Comparison of ENCODE assay signal across 8 cellular contexts in the genomic region with DNA sequence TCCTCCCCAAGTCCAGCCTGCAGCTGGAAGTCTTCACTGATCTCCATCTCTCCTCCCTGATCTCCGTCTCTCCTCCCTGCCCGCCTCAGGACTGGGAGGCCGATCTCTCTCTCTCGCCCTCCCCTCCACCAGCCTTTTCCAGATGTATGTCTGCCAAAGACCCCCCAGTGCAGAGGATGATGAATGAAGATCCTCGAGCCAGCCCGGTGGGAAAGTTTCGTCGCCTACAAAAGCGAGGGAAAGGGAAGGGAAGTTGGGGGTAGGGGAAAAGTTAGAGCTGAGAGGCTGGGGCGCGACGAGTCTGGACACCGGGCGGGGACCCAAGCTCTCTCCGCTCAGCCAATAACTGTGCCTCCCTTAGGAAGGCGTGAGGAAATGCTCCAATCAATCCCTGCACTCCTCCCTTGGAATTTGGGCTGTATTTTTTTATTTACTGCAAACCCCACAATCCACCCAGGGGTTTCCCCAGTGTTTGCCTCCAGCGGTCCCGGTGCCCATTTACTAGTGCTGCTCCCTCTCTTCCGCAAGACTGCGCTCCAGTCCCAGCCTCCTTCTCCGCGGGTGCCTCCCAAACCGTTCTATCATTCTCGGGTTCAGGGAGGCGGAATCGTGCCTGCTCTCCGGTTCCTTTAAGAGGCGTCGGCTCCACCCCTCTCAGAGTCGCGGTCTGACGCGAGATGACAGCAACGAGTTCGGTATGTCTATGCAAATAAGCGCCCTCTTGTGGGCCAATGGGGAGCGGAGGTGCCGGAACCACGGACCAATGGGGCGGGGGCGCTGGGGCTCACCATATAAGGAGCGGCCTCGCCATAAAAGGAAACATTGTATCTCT. TPM values are rescaled to one million over a fixed set of nuclear protein-coding genes. Genes with fewer than 3 reads are reported as not detected.
DNase-seq lines count a peak whose midpoint lies in the region; ATAC-seq, FAIRE-seq and TF ChIP-seq lines count a peak whose summit lies in the region.

A gene (plus strand): TSS at position 818 of the 832 bp plus-strand sequence. CDS start 388 bp downstream, outside the sequence.

- no peak for TF ChIP-seq CTCF in nephron progenitor cell (IDR thresholded peaks at IDR 0.05)

- H3K36me3 Mint-ChIP-seq in nephron progenitor cell (ENCODE audit: low read depth) = peaks cover 7% of the 10 kb centered on the region

- TF ChIP-seq POLR2A in H54 (IDR thresholded peaks at IDR 0.05; ENCODE audit: low read depth, low read length) = no peak; the same call in 1 of the 2 replicates

- peak within 1 kb of the TSS; percentile 94 for H3K4me3 Mint-ChIP-seq in nephron progenitor cell
- peak within 1 kb of the TSS; percentile 91 to 95 for H3K4me3 Mint-ChIP-seq in stimulated activated naive CD8-positive, alpha-beta T cell treated with anti-CD3 and anti-CD28 coated beads, Interleukin-15, amount 100 ng/mL, for 72 hours

- ATAC-seq in stimulated activated naive CD8-positive, alpha-beta T cell treated with anti-CD3 and anti-CD28 coated beads, Interleukin-15, amount 100 ng/mL, for 72 hours = peak; percentile 80

- peak; percentile 66 for FAIRE-seq in H54 (lab: Jason Lieb, UNC)

- no peaks in the 10 kb centered on the region for H3K9me3 Mint-ChIP-seq in nephron progenitor cell
- no peaks in the 10 kb centered on the region for H3K9me3 Mint-ChIP-seq in stimulated activated naive CD8-positive, alpha-beta T cell treated with anti-CD3 and anti-CD28 coated beads, Interleukin-15, amount 100 ng/mL, for 72 hours

- peaks cover 4% of the 10 kb centered on the region for H3K27me3 Mint-ChIP-seq in nephron progenitor cell (ENCODE audit: low read depth, poor library complexity)
- H3K27me3 Mint-ChIP-seq in stimulated activated naive CD8-positive, alpha-beta T cell treated with anti-CD3 and anti-CD28 coated beads, Interleukin-15, amount 100 ng/mL, for 72 hours = no peaks in the 10 kb centered on the region

- peaks cover 52% of the 10 kb centered on the region for H3K4me1 Mint-ChIP-seq in nephron progenitor cell
- H3K4me1 Mint-ChIP-seq in stimulated activated naive CD8-positive, alpha-beta T cell treated with anti-CD3 and anti-CD28 coated beads, Interleukin-15, amount 100 ng/mL, for 72 hours = peaks cover 47% of the 10 kb centered on the region

- DNase-seq in EL = peak; percentile 100
- peak; percentile 81 for DNase-seq in H54 (ENCODE audit: insufficient read length, low spot score)
- DNase-seq in M059J (ENCODE audit: low read depth) = peak; percentile 100
- DNase-seq in SHP77 (lab: John Stamatoyannopoulos, UW) = peak; percentile 98 to 99
- DNase-seq in activated effector memory CD4-positive, alpha-beta T cell treated with Interleukin-2 at 50 U/mL for 16 hours = peak; percentile 98
- peak; percentile 99 for DNase-seq in fibroblast of the conjunctiva (ENCODE audit: low read depth)
- peak; percentile 99 for DNase-seq in nephron progenitor cell
- peak; percentile 99 for DNase-seq in stimulated activated naive CD8-positive, alpha-beta T cell treated with anti-CD3 and anti-CD28 coated beads, Interleukin-15, amount 100 ng/mL, for 72 hours

- peak within 1 kb of the TSS; percentile 98 for H3K27ac Mint-ChIP-seq in nephron progenitor cell
- H3K27ac Mint-ChIP-seq in stimulated activated naive CD8-positive, alpha-beta T cell treated with anti-CD3 and anti-CD28 coated beads, Interleukin-15, amount 100 ng/mL, for 72 hours = peak within 1 kb of the TSS; percentile 95 to 96

RNA-seq across cellular contexts. Expression of the gene that starts here (rescaled TPM):
- total RNA-seq in M059J (2014; rRNA removed; shearing (Covaris generic)) = 15.6 and 26.5 TPM in 2 replicates

Comparison
In these comparisons a context has a peak if more than half of its experiments do, and no peak if none do; other contexts are left out.
1. Peak in every context shown above with its lines: DNase-seq and ATAC-seq.